15 cellular contexts compared by ENCODE assay signal in genomic region chr3:146131616-146132410, GRCh38. TPM values are rescaled to one million over a fixed set of nuclear protein-coding genes. Genes with fewer than 3 reads are reported as not detected.
DNase-seq lines count a peak whose midpoint lies in the region; ATAC-seq, FAIRE-seq and TF ChIP-seq lines count a peak whose summit lies in the region.
"Had no signal": no experiment of that assay in that cellular context is flagged by ENCODE, and none has a peak within 500 bp of the region (broad histone marks: within the 10 kb centered on the region; RNA-seq: fewer than 3 reads in every experiment).

No MANE protein-coding gene starts in this region.

- dilution Hi-C loops in keratinocyte (cut with MboI; ENCODE audit: extremely low pct_ligation_motif_present, low sequenced_read_pairs) = no loop called here

- H3K4me1 ChIP-seq in astrocyte (ENCODE audit: insufficient read depth, low read length) (peaks cover 20% of the 10 kb centered on the region), keratinocyte (ENCODE audit: control insufficient read depth, extremely low read depth, insufficient read depth, low read length) (no peaks in the 10 kb centered on the region)
- H3K4me1 ChIP-seq: BLaER1 treated with 17β-estradiol and CSF1 and Interleukin-3, amounts not matched to agents 10 nM and 100 nM; suprapubic skin had no signal

- CTCF ChIA-PET in activated CD4-positive, alpha-beta memory T cell treated with anti-CD3 and anti-CD28 coated beads for 36 hours (lab: Charles Lee) = no interaction called here

- H2AFZ ChIP-seq in astrocyte (ENCODE audit: low read depth, low read length) = no peak overlapping the region
- H2AFZ ChIP-seq in keratinocyte (ENCODE audit: control insufficient read depth, low read length) = no peak overlapping the region

- no peak for ATAC-seq in GM21576 (IDR thresholded peaks at IDR 0.05; ENCODE audit: unreplicated experiment)
- ATAC-seq in HG02884 (IDR thresholded peaks at IDR 0.05; ENCODE audit: unreplicated experiment) = no peak
- ATAC-seq: GM12878 had no signal

- H3K4me3 ChIP-seq in astrocyte (ENCODE audit: insufficient read depth, low read depth, low read length) (no peak overlapping the region), keratinocyte (ENCODE audit: control insufficient read depth in 2 of 3, extremely low read depth in 1 of 3, insufficient read depth in 2 of 3, low read depth in 1 of 3, low read length in 3 of 3) (no peak overlapping the region)
- H3K4me3 ChIP-seq: BLaER1 treated with 17β-estradiol and CSF1 and Interleukin-3, amounts not matched to agents 10 nM and 100 nM; GM12878; suprapubic skin had no signal

- peak overlapping the region; percentile 67 for H3K27ac Mint-ChIP-seq in astrocyte (ENCODE audit: unreplicated experiment)
- H3K27ac Mint-ChIP-seq in activated CD4-positive, alpha-beta memory T cell treated with anti-CD3 and anti-CD28 coated beads for 36 hours = no peak overlapping the region
- H3K27ac Mint-ChIP-seq: activated CD4-positive, alpha-beta T cell treated with anti-CD3 and anti-CD28 coated beads, Interleukin-2, amount 10 ng/mL, durations not matched to agents 7 days and 5 days had no signal

- H3K27ac ChIP-seq in astrocyte (ENCODE audit: low read depth, low read length) = peak overlapping the region; percentile 61
- no peak overlapping the region for H3K27ac ChIP-seq in keratinocyte (ENCODE audit: control insufficient read depth, insufficient read depth, low read length)
- H3K27ac ChIP-seq: BLaER1 treated with 17β-estradiol and CSF1 and Interleukin-3, amounts not matched to agents 10 nM and 100 nM; suprapubic skin had no signal

- no peak overlapping the region for H3K9ac ChIP-seq in astrocyte (ENCODE audit: low read length)
- H3K9ac ChIP-seq in keratinocyte (ENCODE audit: control insufficient read depth, extremely low read depth, insufficient read depth, low read length) = no peak overlapping the region
- H3K9ac ChIP-seq: BLaER1 treated with 17β-estradiol and CSF1 and Interleukin-3, amounts not matched to agents 10 nM and 100 nM had no signal

- intact Hi-C loops in activated CD4-positive, alpha-beta memory T cell treated with anti-CD3 and anti-CD28 coated beads for 36 hours (cut with micrococcal nuclease) = no loop called here

- H4K20me1 ChIP-seq in astrocyte (ENCODE audit: insufficient read depth, low read length) (peaks cover 34% of the 10 kb centered on the region), keratinocyte (ENCODE audit: control insufficient read depth, extremely low read depth, insufficient read depth, low read length) (no peaks in the 10 kb centered on the region)
- H4K20me1 ChIP-seq: BLaER1 treated with 17β-estradiol and CSF1 and Interleukin-3, amounts not matched to agents 10 nM and 100 nM had no signal

- H3K4me3 Mint-ChIP-seq in astrocyte (ENCODE audit: unreplicated experiment) = no peak overlapping the region
- no peak overlapping the region for H3K4me3 Mint-ChIP-seq in activated CD4-positive, alpha-beta memory T cell treated with anti-CD3 and anti-CD28 coated beads for 36 hours
- H3K4me3 Mint-ChIP-seq: activated CD4-positive, alpha-beta T cell treated with anti-CD3 and anti-CD28 coated beads, Interleukin-2, amount 10 ng/mL, durations not matched to agents 7 days and 5 days had no signal

- no peaks in the 10 kb centered on the region for H3K27me3 Mint-ChIP-seq in astrocyte (ENCODE audit: low read depth, unreplicated experiment)
- no peaks in the 10 kb centered on the region for H3K27me3 Mint-ChIP-seq in activated CD4-positive, alpha-beta memory T cell treated with anti-CD3 and anti-CD28 coated beads for 36 hours
- H3K27me3 Mint-ChIP-seq: activated CD4-positive, alpha-beta T cell treated with anti-CD3 and anti-CD28 coated beads, Interleukin-2, amount 10 ng/mL, durations not matched to agents 7 days and 5 days had no signal

- peaks cover 51% of the 10 kb centered on the region for H3K4me1 Mint-ChIP-seq in astrocyte (ENCODE audit: low read depth, unreplicated experiment)
- H3K4me1 Mint-ChIP-seq in activated CD4-positive, alpha-beta memory T cell treated with anti-CD3 and anti-CD28 coated beads for 36 hours (ENCODE audit: low read depth) = no peaks in the 10 kb centered on the region
- H3K4me1 Mint-ChIP-seq: activated CD4-positive, alpha-beta T cell treated with anti-CD3 and anti-CD28 coated beads, Interleukin-2, amount 10 ng/mL, durations not matched to agents 7 days and 5 days had no signal

- H3K4me2 ChIP-seq in astrocyte (ENCODE audit: low read length) (peak overlapping the region; percentile 52), keratinocyte (ENCODE audit: control insufficient read depth, extremely low read depth, insufficient read depth, low read depth, low read length) (no peak overlapping the region)
- H3K4me2 ChIP-seq: BLaER1 treated with 17β-estradiol and CSF1 and Interleukin-3, amounts not matched to agents 10 nM and 100 nM had no signal

- H3K36me3 Mint-ChIP-seq in astrocyte (ENCODE audit: low read depth, unreplicated experiment) = peaks cover 4% of the 10 kb centered on the region
- H3K36me3 Mint-ChIP-seq in activated CD4-positive, alpha-beta memory T cell treated with anti-CD3 and anti-CD28 coated beads for 36 hours = no peaks in the 10 kb centered on the region

- H3K27me3 ChIP-seq in astrocyte (ENCODE audit: insufficient read depth, low read length) (no peaks in the 10 kb centered on the region), keratinocyte (ENCODE audit: control insufficient read depth, extremely low read depth, insufficient read depth, low read length) (no peaks in the 10 kb centered on the region)
- H3K27me3 ChIP-seq: BLaER1 treated with 17β-estradiol and CSF1 and Interleukin-3, amounts not matched to agents 10 nM and 100 nM; suprapubic skin had no signal

- H3K9me3 ChIP-seq in astrocyte (ENCODE audit: insufficient read depth, low read depth, low read length) (no peaks in the 10 kb centered on the region), keratinocyte (ENCODE audit: control insufficient read depth, low read depth, low read length) (no peaks in the 10 kb centered on the region)
- H3K9me3 ChIP-seq: BLaER1 treated with 17β-estradiol and CSF1 and Interleukin-3, amounts not matched to agents 10 nM and 100 nM; suprapubic skin had no signal

- H3K36me3 ChIP-seq in astrocyte (ENCODE audit: insufficient read depth, low read length) (no peaks in the 10 kb centered on the region), keratinocyte (ENCODE audit: control insufficient read depth in 2 of 2, extremely low read depth in 1 of 2, insufficient read depth in 2 of 2, low read length in 2 of 2) (no peaks in the 10 kb centered on the region)
- H3K36me3 ChIP-seq: BLaER1 treated with 17β-estradiol and CSF1 and Interleukin-3, amounts not matched to agents 10 nM and 100 nM; suprapubic skin had no signal

- peaks cover 84% of the 10 kb centered on the region for H3K79me2 ChIP-seq in astrocyte (ENCODE audit: insufficient read depth, low read length)
- H3K79me2 ChIP-seq in keratinocyte (ENCODE audit: control insufficient read depth, insufficient read depth, low read length) = no peaks in the 10 kb centered on the region

- no peaks in the 10 kb centered on the region for H3K9me1 ChIP-seq in keratinocyte (ENCODE audit: control insufficient read depth, extremely low read depth, insufficient read depth, low read length)

- POLR2A ChIA-PET in activated CD4-positive, alpha-beta memory T cell treated with anti-CD3 and anti-CD28 coated beads for 36 hours (lab: Charles Lee) = no interaction called here

- peak; percentile 99 for FAIRE-seq in astrocyte (lab: Jason Lieb, UNC)
- FAIRE-seq in keratinocyte (lab: Jason Lieb, UNC) = peak; percentile 39
- FAIRE-seq: GM12878 had no signal

- peaks cover 1% of the 10 kb centered on the region for H3K9me3 Mint-ChIP-seq in astrocyte (ENCODE audit: unreplicated experiment)
- no peaks in the 10 kb centered on the region for H3K9me3 Mint-ChIP-seq in activated CD4-positive, alpha-beta memory T cell treated with anti-CD3 and anti-CD28 coated beads for 36 hours
- H3K9me3 Mint-ChIP-seq: activated CD4-positive, alpha-beta T cell treated with anti-CD3 and anti-CD28 coated beads, Interleukin-2, amount 10 ng/mL, durations not matched to agents 7 days and 5 days had no signal

- TF ChIP-seq CTCF in astrocyte (IDR thresholded peaks at IDR 0.05; ENCODE audit: insufficient read depth, low read depth, low read length) (no peak), keratinocyte (optimal IDR thresholded peaks at IDR 0.05 in 1 of 3, IDR thresholded peaks at IDR 0.05 in 1 of 3, conservative IDR thresholded peaks at IDR 0.05 in 1 of 3; ENCODE audit: extremely low read depth in 1 of 3, insufficient read depth in 2 of 3, low read length in 3 of 3) (no peak)

- DNase-seq in A172 (ENCODE audit: low spot score) (peak; percentile 92), HCEC 1CT (peak; percentile 85), astrocyte (ENCODE audit: low read depth) (peak; percentile 97), keratinocyte (ENCODE audit: low read depth, low spot score) (no peak), CD1c-positive myeloid dendritic cell (ENCODE audit: extremely low spot score) (no peak)
- DNase-seq in activated CD4-positive, alpha-beta memory T cell treated with anti-CD3 and anti-CD28 coated beads for 36 hours = no peak
- DNase-seq: activated CD4-positive, alpha-beta T cell treated with anti-CD3 and anti-CD28 coated beads, Interleukin-2, amount 10 ng/mL, durations not matched to agents 7 days and 5 days; activated gamma-delta T cell; NCI-H2029; stimulated activated CD4-positive, alpha-beta T cell treated with anti-CD3 and anti-CD28 coated beads, Interleukin-4, amount 100 ng/mL, for 4 hours had no signal

RNA-seq across cellular contexts. Expression of gene PLOD2, which starts 29.2 kb away (rescaled TPM):
- total RNA-seq in A172 (2014; rRNA removed; shearing (Covaris generic)) = 93.9 and 104 TPM in 2 replicates
- total RNA-seq in astrocyte = 117 and 151 TPM in 2 replicates
- 14.3 to 30.0 TPM (median 22.3 TPM) in 3 replicates for polyA plus RNA-seq in keratinocyte
- polyA plus RNA-seq in keratinocyte (2011; ENCODE audit: low read depth) = 30.4 TPM
- polyA plus RNA-seq in keratinocyte (2011; cell fraction: cytosol; rRNA removed) = 10.6 and 19.8 TPM in 2 replicates
- polyA plus RNA-seq in keratinocyte (2011; cell fraction: nucleus; rRNA removed) = 35.2 and 56.0 TPM in 2 replicates
- polyA plus RNA-seq in keratinocyte (2012; ENCODE audit: low replicate concordance) = 8.7 and 26.0 TPM in 2 replicates
- polyA minus RNA-seq in keratinocyte = 4.1 to 27.4 TPM (median 16.5 TPM) in 3 replicates
- polyA minus RNA-seq in keratinocyte (2011; cell fraction: cytosol; rRNA and poly(A)+ RNA removed) = 19.0 TPM
- polyA minus RNA-seq in keratinocyte (2011; cell fraction: nucleus; rRNA and poly(A)+ RNA removed) = 44.4 and 89.7 TPM in 2 replicates
- under 1 TPM; 0.38 to 0.65 TPM for total RNA-seq in activated CD4-positive, alpha-beta memory T cell treated with anti-CD3 and anti-CD28 coated beads for 36 hours

Comparison
In these comparisons a context has a peak if more than half of its experiments do, and no peak if none do; other contexts are left out.
1. DNase-seq: peak in A172 (single experiment), HCEC 1CT (single experiment) and astrocyte (single experiment); none in keratinocyte (single experiment), CD1c-positive myeloid dendritic cell (single experiment) and activated CD4-positive, alpha-beta memory T cell treated with anti-CD3 and anti-CD28 coated beads for 36 hours (single experiment).
2. RNA of gene PLOD2, which starts 29.2 kb away (total RNA-seq): 117 to 151 TPM in astrocyte and 93.9 to 104 TPM in A172; 0.38 to 0.65 TPM in activated CD4-positive, alpha-beta memory T cell treated with anti-CD3 and anti-CD28 coated beads for 36 hours; every median in the first group is over 10 times any median in the second.